8 cellular contexts compared by ENCODE assay signal in the genomic region with DNA sequence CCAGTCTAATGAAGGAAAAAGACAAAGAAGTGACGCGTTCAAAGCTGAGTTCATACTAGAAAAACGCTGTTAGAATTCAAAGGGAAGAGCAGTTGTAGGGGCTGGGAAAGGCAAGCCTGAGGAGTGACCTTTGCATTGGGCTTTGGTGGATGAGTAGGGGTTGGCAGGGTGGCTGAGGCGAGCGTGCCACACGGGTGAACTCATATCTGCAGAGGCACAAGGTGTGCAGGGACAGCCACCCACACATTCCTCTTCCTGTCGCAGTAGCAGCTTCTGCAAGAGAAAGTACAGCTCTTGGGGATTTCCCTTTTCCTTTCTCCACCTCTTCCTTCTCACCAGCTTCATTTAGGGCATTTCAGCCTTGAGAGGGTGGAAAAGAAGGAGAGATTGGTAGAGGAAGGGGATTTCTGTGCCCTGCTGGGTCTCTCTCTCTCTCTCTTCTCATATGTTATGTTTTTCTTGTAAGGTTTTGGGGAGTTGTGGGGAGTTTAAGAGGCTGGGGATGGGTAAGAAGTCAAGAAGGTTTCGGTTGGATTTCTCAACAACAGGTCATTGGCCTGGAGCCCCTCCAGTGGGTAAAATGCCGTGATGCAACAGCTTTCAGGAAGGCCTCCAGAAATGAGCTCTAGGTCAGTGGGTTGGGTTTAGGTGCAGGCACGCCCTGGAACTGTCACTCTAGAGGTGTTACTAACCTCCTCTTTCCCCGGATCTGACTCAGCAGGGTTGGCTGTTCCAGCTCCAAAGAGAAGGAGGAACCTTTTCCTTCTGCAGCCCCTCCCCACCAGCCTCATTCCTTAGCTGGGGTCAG. TPM values are rescaled to one million over a fixed set of nuclear protein-coding genes. Genes with fewer than 3 reads are reported as not detected.
A peak's percentile ranks its signal among the peaks of the same experiment; 100 is the strongest.
DNase-seq lines count a peak whose midpoint lies in the region; ATAC-seq, FAIRE-seq and TF ChIP-seq lines count a peak whose summit lies in the region.

No MANE protein-coding gene starts in this region.

- no peaks in the 10 kb centered on the region for H3K23me2 ChIP-seq in H9 (ENCODE audit: insufficient read length, low read depth, low read length, poor library complexity, severe bottlenecking)

- DNase-seq in GF-D8 (lab: John Stamatoyannopoulos, UW), result peak; percentile 95
- peak; percentile 82 for DNase-seq in H9
- DNase-seq in NCI-H2029 (lab: John Stamatoyannopoulos, UW), result peak; percentile 62
- DNase-seq in activated CD4-positive, alpha-beta memory T cell treated with anti-CD3 and anti-CD28 coated beads, Interleukin-2, amount 10 ng/mL, durations not matched to agents 7 days and 5 days, result peak; percentile 75
- DNase-seq in epithelial cell of prostate (ENCODE audit: low read depth, low spot score), result peak; percentile 77
- peak in 5 of 6 donors; percentile 76 to 88 (median 87) for DNase-seq in pancreas
- peak; percentile 71 to 90 for DNase-seq in uterus
- no peak for DNase-seq in pons (ENCODE audit: low spot score)

- peaks cover 2% of the 10 kb centered on the region for H4K20me1 ChIP-seq in H9 (ENCODE audit: control insufficient read depth, insufficient read depth, insufficient read length)

- H3T11ph ChIP-seq in H9 (ENCODE audit: low read length), result no peak overlapping the region

- no peak overlapping the region for H2BK5ac ChIP-seq in H9 (ENCODE audit: insufficient read length, low read length)

- no peak overlapping the region for H4K5ac ChIP-seq in H9 (ENCODE audit: insufficient read length, low read depth, low read length)

- H3K27me3 ChIP-seq in H9 (ENCODE audit: insufficient read depth, low read length) (no peaks in the 10 kb centered on the region), pancreas (no peaks in the 10 kb centered on the region), uterus (no peaks in the 10 kb centered on the region)

- no peak overlapping the region for H2BK12ac ChIP-seq in H9 (ENCODE audit: insufficient read length, low read depth, low read length)

- H3K27me3 Mint-ChIP-seq in H9 (ENCODE audit: low read depth), result peaks cover 2% of the 10 kb centered on the region; the same call in 1 of the 2 replicates
- H3K27me3 Mint-ChIP-seq in activated CD4-positive, alpha-beta memory T cell treated with anti-CD3 and anti-CD28 coated beads, Interleukin-2, amount 10 ng/mL, durations not matched to agents 7 days and 5 days, result no peaks in the 10 kb centered on the region

- H3K4me3 ChIP-seq in pancreas (no peak overlapping the region), uterus (no peak overlapping the region)

- intact Hi-C loops in pancreas (cut with DNase I) (loop anchor here in 2 of 3 donors (5.0 to 10.0 kb wide), 2 partner anchors 41 to 133 kb away; no protein-coding TSS in a partner anchor), uterus (cut with DNase I; ENCODE audit: low total_unique reads) (loop anchor here (10.0 kb wide), 1 partner anchor 103 kb away; the partner anchor contains the start of gene HPCAL1)

- no peak overlapping the region for H2BK120ac ChIP-seq in H9 (ENCODE audit: low read depth, low read length, poor library complexity, severe bottlenecking)

- H2BK15ac ChIP-seq in H9 (ENCODE audit: low read depth, low read length), result no peak overlapping the region

- FAIRE-seq in pancreas (lab: Jason Lieb, UNC), result no peak

- H4K8ac ChIP-seq in H9 (replicated peaks; ENCODE audit: insufficient read length, low read depth, low read length), result no peak overlapping the region

- no peak overlapping the region for H3K4ac ChIP-seq in H9 (ENCODE audit: low read depth, low read length)

- H3K27ac ChIP-seq in H9 (ENCODE audit: insufficient read length, low read depth, low read length) (no peak overlapping the region), epithelial cell of prostate (peak overlapping the region; percentile 92), pancreas (peak overlapping the region; percentile 36 to 88 (median 72)), uterus (peak overlapping the region; percentile 78 to 81)

- H3K9me3 ChIP-seq in H9 (ENCODE audit: control insufficient read depth, low read depth, low read length), result no peaks in the 10 kb centered on the region
- no peaks in the 10 kb centered on the region for H3K9me3 ChIP-seq in pancreas
- H3K9me3 ChIP-seq in uterus, result no peaks in the 10 kb centered on the region

- peak overlapping the region in 1 of 3 experiments; percentile 75; a peak in 2 of 7 replicates for H3K27ac Mint-ChIP-seq in H9
- H3K27ac Mint-ChIP-seq in activated CD4-positive, alpha-beta memory T cell treated with anti-CD3 and anti-CD28 coated beads, Interleukin-2, amount 10 ng/mL, durations not matched to agents 7 days and 5 days, result peak overlapping the region; percentile 93

- H3K4me1 Mint-ChIP-seq in H9, result peaks cover 17 to 31% of the 10 kb centered on the region in 2 experiments
- peaks cover 36% of the 10 kb centered on the region for H3K4me1 Mint-ChIP-seq in activated CD4-positive, alpha-beta memory T cell treated with anti-CD3 and anti-CD28 coated beads, Interleukin-2, amount 10 ng/mL, durations not matched to agents 7 days and 5 days

- POLR2A ChIA-PET in activated CD4-positive, alpha-beta memory T cell treated with anti-CD3 and anti-CD28 coated beads, Interleukin-2, amount 10 ng/mL, durations not matched to agents 7 days and 5 days (lab: Charles Lee), result interaction anchor here (0.5 to 4.6 kb wide), 24 partner anchors 23 to 335 kb away, joined by 3 to 62 read pairs (median 6); partner anchors contain the start of genes HPCAL1, ODC1 and RRM2

- TF ChIP-seq CTCF in H9 (conservative IDR thresholded peaks at IDR 0.05), result no peak
- no peak for TF ChIP-seq CTCF in pancreas (IDR thresholded peaks at IDR 0.05)
- no peak for TF ChIP-seq CTCF in uterus (IDR thresholded peaks at IDR 0.05)

- H3K79me1 ChIP-seq in H9 (ENCODE audit: insufficient read depth, low read depth, low read length, poor library complexity, severe bottlenecking), result no peaks in the 10 kb centered on the region

- H3K4me1 ChIP-seq in H9 (ENCODE audit: insufficient read depth, low read length), result no peaks in the 10 kb centered on the region; the same call in 1 of the 2 replicates
- peaks cover 24 to 37% (median 26%) of the 10 kb centered on the region in 3 donors for H3K4me1 ChIP-seq in pancreas
- peaks cover 0 to 32% of the 10 kb centered on the region in 2 donors for H3K4me1 ChIP-seq in uterus

- H3K9ac ChIP-seq in H9 (ENCODE audit: extremely low read depth, insufficient read length, low read length), result no peak overlapping the region

- H3K4me3 Mint-ChIP-seq in H9, result peak overlapping the region in 1 of 2 experiments; percentile 36; a peak in 1 of 5 replicates
- H3K4me3 Mint-ChIP-seq in activated CD4-positive, alpha-beta memory T cell treated with anti-CD3 and anti-CD28 coated beads, Interleukin-2, amount 10 ng/mL, durations not matched to agents 7 days and 5 days, result peak overlapping the region; percentile 74

- H2AFZ ChIP-seq in H9 (ENCODE audit: low read length), result no peak overlapping the region

- H3K4me2 ChIP-seq in H9 (ENCODE audit: insufficient read depth, insufficient read length, low read length), result no peak overlapping the region

- no CpG with 5 or more reads among the region's 11 CpGs for WGBS in H9 (ENCODE audit: extremely low coverage, insufficient read length, low lambda C conversion rate)
- 33 to 34% methylated on average over 11 of the region's 11 CpGs for WGBS in pancreas, 2 donors

- peak; percentile 87 to 92 (median 90) for ATAC-seq in pancreas

- no peak for TF ChIP-seq POLR2A in uterus (IDR thresholded peaks at IDR 0.05)

- H3K14ac ChIP-seq in H9 (ENCODE audit: insufficient read depth, low read length), result no peak overlapping the region

- no peaks in the 10 kb centered on the region for H3K36me3 Mint-ChIP-seq in H9 (ENCODE audit: insufficient read depth in 1 of 3, low read depth in 3 of 3)
- peaks cover 14% of the 10 kb centered on the region for H3K36me3 Mint-ChIP-seq in activated CD4-positive, alpha-beta memory T cell treated with anti-CD3 and anti-CD28 coated beads, Interleukin-2, amount 10 ng/mL, durations not matched to agents 7 days and 5 days (ENCODE audit: low read depth)

- no peak overlapping the region for H4K91ac ChIP-seq in H9 (ENCODE audit: insufficient read length, low read depth, low read length)

- no peak overlapping the region for H3K56ac ChIP-seq in H9 (ENCODE audit: insufficient read length, low read depth, low read length)

- peaks cover 3% of the 10 kb centered on the region in 2 experiments; a peak in 2 of 5 replicates for H3K9me3 Mint-ChIP-seq in H9
- H3K9me3 Mint-ChIP-seq in activated CD4-positive, alpha-beta memory T cell treated with anti-CD3 and anti-CD28 coated beads, Interleukin-2, amount 10 ng/mL, durations not matched to agents 7 days and 5 days, result no peaks in the 10 kb centered on the region

- no peak overlapping the region for H2BK20ac ChIP-seq in H9 (ENCODE audit: low read depth, low read length, poor library complexity, severe bottlenecking)

- H3K79me2 ChIP-seq in H9 (ENCODE audit: insufficient read depth, low read length), result no peaks in the 10 kb centered on the region

- no peak overlapping the region for H3K18ac ChIP-seq in H9 (ENCODE audit: insufficient read length, low read depth, low read length)

- CTCF ChIA-PET in activated CD4-positive, alpha-beta memory T cell treated with anti-CD3 and anti-CD28 coated beads, Interleukin-2, amount 10 ng/mL, durations not matched to agents 7 days and 5 days (lab: Charles Lee), result interaction anchor here (0.6 to 5.4 kb wide), 40 partner anchors 8 to 608 kb away, joined by 3 to 138 read pairs (median 8); partner anchors contain the start of genes HPCAL1, ODC1 and RRM2

- H3K23ac ChIP-seq in H9 (ENCODE audit: insufficient read length, low read depth, low read length), result no peak overlapping the region

- no peaks in the 10 kb centered on the region for H3K36me3 ChIP-seq in pancreas
- no peaks in the 10 kb centered on the region for H3K36me3 ChIP-seq in uterus

- H2AK5ac ChIP-seq in H9 (ENCODE audit: insufficient read length, low read length), result no peak overlapping the region

RNA-seq across cellular contexts. Expression of gene ODC1, which starts 40.1 kb away (rescaled TPM):
- 46.5 and 48.3 TPM in 2 replicates for total RNA-seq in H9 (2021)
- total RNA-seq in activated CD4-positive, alpha-beta memory T cell treated with anti-CD3 and anti-CD28 coated beads, Interleukin-2, amount 10 ng/mL, durations not matched to agents 7 days and 5 days, result 10 to 100 TPM; 48.1 to 54.9 TPM
- 10 to 100 TPM; 12.9 to 52.2 (median 28.5) TPM for total RNA-seq in pancreas
- polyA plus RNA-seq in pancreas, result 10 to 100 TPM in 1 of 2 donors, 1 to 10 TPM in 1; 9.3 to 29.5 TPM
- total RNA-seq in uterus, result 100 to 1,000 TPM in 1 of 4 donors, 10 to 100 TPM in 3; 39.5 to 140 (median 57.6) TPM
